ENCODE assay signal across 22 cellular contexts in the genomic region with DNA sequence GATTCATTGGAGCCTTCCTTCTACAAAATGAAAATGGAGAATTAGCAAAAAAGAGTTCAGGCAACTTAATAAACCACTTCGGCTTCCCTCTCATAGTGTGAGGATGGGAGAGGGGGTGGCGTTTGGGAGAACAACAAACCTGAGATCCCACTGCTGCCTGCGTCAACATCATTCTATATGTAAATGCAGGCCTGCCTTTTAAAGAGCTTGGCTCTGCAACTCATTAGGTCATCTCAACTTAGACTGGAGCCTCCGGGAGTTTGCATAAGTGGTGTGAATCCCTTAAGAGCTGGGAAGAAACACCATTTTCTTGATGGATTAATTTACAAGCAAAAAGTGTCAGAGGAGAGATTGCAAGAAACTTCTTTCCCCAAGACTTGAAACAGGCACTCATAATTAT.
"Had no signal": no experiment of that assay in that cellular context is flagged by ENCODE, and none has a peak within 500 bp of the region (broad histone marks: within the 10 kb centered on the region; RNA-seq: fewer than 3 reads in every experiment).

No MANE protein-coding gene starts in this region.

- H3K4me1 ChIP-seq: pancreas, suprapubic skin, thyroid gland, upper lobe of left lung, uterus had no signal

- H3K4me3 ChIP-seq: lung, pancreas, smooth muscle cell, suprapubic skin, thyroid gland, upper lobe of left lung, uterus had no signal

- FAIRE-seq: colon, kidney, pancreas had no signal

- DNase-seq: effector memory CD8-positive, alpha-beta T cell; erythroblast; foreskin melanocyte; head of caudate nucleus; hippocampal formation; kidney; left colon; left ventricle myocardium superior; mesenchymal stem cell; naive B cell; occipital lobe; pancreas; right cardiac atrium; stimulated activated CD4-positive, alpha-beta T cell treated with anti-CD3 and anti-CD28 coated beads, Interleukin-2, amount 100 ng/mL, for 48 hours; stimulated activated naive CD4-positive, alpha-beta T cell treated with Interleukin-2 at 50 U/mL for 16 hours; thyroid gland; upper lobe of left lung; uterus had no signal

- H3K4me2 ChIP-seq: smooth muscle cell had no signal

- H3K27ac ChIP-seq: pancreas, suprapubic skin, thyroid gland, upper lobe of left lung, uterus had no signal

- H3K36me3 ChIP-seq: pancreas, suprapubic skin, thyroid gland, upper lobe of left lung, uterus had no signal

- H3K27me3 ChIP-seq: suprapubic skin, thyroid gland, upper lobe of left lung, uterus had no signal

- ATAC-seq: effector memory CD8-positive, alpha-beta T cell; left colon; left ventricle myocardium superior; pancreas; right cardiac atrium had no signal

- H3K9me3 ChIP-seq: pancreas, suprapubic skin, thyroid gland, upper lobe of left lung, uterus had no signal
